ENCODE assay signal across 16 cellular contexts in the genomic region with DNA sequence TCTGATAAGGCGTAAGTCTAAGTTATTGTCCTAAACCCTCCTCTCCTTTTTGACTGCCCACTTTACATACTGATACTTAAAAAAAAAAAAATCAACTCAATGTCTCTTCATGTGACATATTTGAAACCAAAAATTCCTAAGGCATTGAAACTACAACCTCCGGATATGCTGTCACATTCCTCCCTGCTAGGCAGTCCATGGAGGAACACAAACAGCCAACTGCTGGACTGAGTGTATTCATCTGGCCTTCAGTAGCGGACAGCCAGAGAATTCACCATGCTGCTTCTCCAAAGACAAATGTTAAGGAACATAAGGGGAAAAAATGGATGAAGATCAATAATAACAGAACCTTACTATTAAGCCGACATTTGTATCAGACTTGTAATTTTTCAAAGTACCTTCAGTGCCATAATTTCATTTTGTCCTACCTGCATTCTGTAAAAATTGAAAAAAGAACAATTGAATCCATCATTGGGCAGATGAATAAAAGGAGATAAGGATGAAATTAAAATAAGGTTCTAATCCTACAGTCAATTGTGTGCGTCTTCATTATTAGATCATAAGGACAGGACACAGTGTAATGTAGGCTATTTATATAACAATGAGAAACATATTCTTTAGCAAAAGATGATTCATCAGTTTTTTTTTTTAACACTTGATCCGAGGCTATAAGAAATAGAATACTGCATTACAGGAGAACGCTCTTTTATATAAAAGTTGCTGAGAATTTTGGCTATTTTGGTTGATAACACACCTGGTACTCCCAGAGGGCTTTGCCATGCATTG. TPM values are rescaled to one million over a fixed set of nuclear protein-coding genes. Genes with fewer than 3 reads are reported as not detected.
DNase-seq lines count a peak whose midpoint lies in the region; ATAC-seq and TF ChIP-seq lines count a peak whose summit lies in the region.
"Had no signal": no experiment of that assay in that cellular context is flagged by ENCODE, and none has a peak within 500 bp of the region (broad histone marks: within the 10 kb centered on the region; RNA-seq: fewer than 3 reads in every experiment).

No MANE protein-coding gene starts in this region.

- intact Hi-C loops in right cardiac atrium (cut with DNase I): no loop called here

- H3K27ac ChIP-seq in right cardiac atrium (ENCODE audit: low read length): peak overlapping the region; percentile 45
- H3K27ac ChIP-seq: RWPE1 had no signal

- ATAC-seq in right cardiac atrium (peak; percentile 57 to 68), GM18511 (IDR thresholded peaks at IDR 0.05; ENCODE audit: unreplicated experiment) (no peak), GM21717 (IDR thresholded peaks at IDR 0.05; ENCODE audit: unreplicated experiment) (no peak)
- ATAC-seq: activated CD8-positive, alpha-beta T cell treated with anti-CD3 and anti-CD28 coated beads for 36 hours; naive thymus-derived CD4-positive, alpha-beta T cell had no signal

- H3K36me3 ChIP-seq in skeletal muscle satellite cell (ENCODE audit: insufficient read depth, low read length): no peaks in the 10 kb centered on the region

- H3K4me2 ChIP-seq in skeletal muscle satellite cell (ENCODE audit: low read length): peak overlapping the region; percentile 69

- no peaks in the 10 kb centered on the region for H3K9me3 ChIP-seq in right cardiac atrium (ENCODE audit: control insufficient read depth, low read length)
- H3K9me3 ChIP-seq in skeletal muscle satellite cell (replicated peaks; ENCODE audit: low read length): no peaks in the 10 kb centered on the region

- H3K4me3 ChIP-seq in cardiac fibroblast (replicated peaks in 1 of 2; ENCODE audit: low read depth in 2 of 2, low read length in 2 of 2): peak overlapping the region in 1 of 2 donors; percentile 11
- H3K4me3 ChIP-seq in right cardiac atrium (ENCODE audit: low read length): no peak overlapping the region
- peak overlapping the region; percentile 50 for H3K4me3 ChIP-seq in skeletal muscle satellite cell (ENCODE audit: low read length)

- no peak for TF ChIP-seq CTCF in cardiac fibroblast (IDR thresholded peaks at IDR 0.05; ENCODE audit: low read depth, low read length)

- 63% methylated on average over 7 of the region's 7 CpGs for WGBS in right cardiac atrium

- peaks cover 2% of the 10 kb centered on the region for H3K4me1 ChIP-seq in right cardiac atrium (ENCODE audit: control insufficient read depth, insufficient read depth, low read length)
- H3K4me1 ChIP-seq in skeletal muscle satellite cell (ENCODE audit: control insufficient read depth, insufficient read depth, low read length): peaks cover 37% of the 10 kb centered on the region

- peak overlapping the region; percentile 78 for H3K9ac ChIP-seq in skeletal muscle satellite cell (ENCODE audit: low read depth, low read length)

- DNase-seq in GM03348 (ENCODE audit: low spot score): peak; percentile 20
- DNase-seq in cardiac fibroblast (ENCODE audit: low read depth in 2 of 2): peak; percentile 70 to 87
- peak in 1 of 3 donors; percentile 13 for DNase-seq in right cardiac atrium
- no peak for DNase-seq in OCI-M2 (lab: John Stamatoyannopoulos, UW; ENCODE audit: unreplicated experiment)
- no peak for DNase-seq in T1000 (lab: John Stamatoyannopoulos, UW)
- DNase-seq: activated CD8-positive, alpha-beta T cell treated with anti-CD3 and anti-CD28 coated beads for 36 hours; activated gamma-delta T cell treated with Interleukin-2 at 50 U/mL for 16 hours; DMS153; immature natural killer cell; naive thymus-derived CD4-positive, alpha-beta T cell; NCI-H1105 had no signal

- H3K27me3 ChIP-seq in right cardiac atrium (ENCODE audit: control insufficient read depth, insufficient read depth) (no peaks in the 10 kb centered on the region), skeletal muscle satellite cell (ENCODE audit: control insufficient read depth, insufficient read depth, low read length) (no peaks in the 10 kb centered on the region)

RNA-seq across cellular contexts. Expression of a gene that starts 12.2 kb away (rescaled TPM):
- 1 to 10 TPM; 5.1 to 9.5 (median 8.4) TPM for total RNA-seq in right cardiac atrium
- 9.1 TPM for polyA plus RNA-seq in right cardiac atrium
- total RNA-seq in skeletal muscle satellite cell (2012; rRNA removed): 0.22 TPM in 1 of 2 replicates, not detected in the other
- total RNA-seq: activated CD8-positive, alpha-beta T cell treated with anti-CD3 and anti-CD28 coated beads for 36 hours; NCI-H460 had no signal
- polyA plus RNA-seq: immature natural killer cell; naive thymus-derived CD4-positive, alpha-beta T cell had no signal

Comparison
In these comparisons a context has a peak if more than half of its experiments do, and no peak if none do; other contexts are left out.
1. DNase-seq: peak in GM03348 (single experiment) and cardiac fibroblast (2 of 2); none in OCI-M2 (single experiment) and T1000 (single experiment).
2. ATAC-seq: peak in right cardiac atrium (2 of 2); none in GM18511 (single experiment) and GM21717 (single experiment).